8 cellular contexts compared by ENCODE assay signal in genomic region chrX:120380699-120381098, GRCh38. TPM values are rescaled to one million over a fixed set of nuclear protein-coding genes. Genes with fewer than 3 reads are reported as not detected.
DNase-seq lines count a peak whose midpoint lies in the region; ATAC-seq and TF ChIP-seq lines count a peak whose summit lies in the region.

No MANE protein-coding gene starts in this region.

- H3K4me3 Mint-ChIP-seq in CD8-positive, alpha-beta T cell = no peak overlapping the region
- no peak overlapping the region for H3K4me3 Mint-ChIP-seq in activated naive CD8-positive, alpha-beta T cell treated with anti-CD3 and anti-CD28 coated beads, Interleukin-2, amount 10 ng/mL, durations not matched to agents 7 days and 5 days

- H3K23ac ChIP-seq in mesendoderm (ENCODE audit: low read length) = no peak overlapping the region

- TF ChIP-seq CTCF in CD8-positive, alpha-beta T cell (IDR thresholded peaks at IDR 0.05) = peak; percentile 49

- no peaks in the 10 kb centered on the region for H3K27me3 Mint-ChIP-seq in CD8-positive, alpha-beta T cell (ENCODE audit: low read depth)
- H3K27me3 Mint-ChIP-seq in activated naive CD8-positive, alpha-beta T cell treated with anti-CD3 and anti-CD28 coated beads, Interleukin-2, amount 10 ng/mL, durations not matched to agents 7 days and 5 days = peaks cover 4% of the 10 kb centered on the region

- no peak overlapping the region for H4K8ac ChIP-seq in mesendoderm (ENCODE audit: low read depth, low read length)

- peak; percentile 59 for ATAC-seq in CD8-positive, alpha-beta T cell
- peak; percentile 64 for ATAC-seq in GM19351 (IDR thresholded peaks at IDR 0.05; ENCODE audit: unreplicated experiment)
- peak; percentile 73 for ATAC-seq in activated naive CD8-positive, alpha-beta T cell treated with anti-CD3 and anti-CD28 coated beads, Interleukin-2, amount 10 ng/mL, durations not matched to agents 7 days and 5 days (ENCODE audit: low read depth)
- no peak for ATAC-seq in HG02884 (IDR thresholded peaks at IDR 0.05; ENCODE audit: unreplicated experiment)
- ATAC-seq in HG02852 (IDR thresholded peaks at IDR 0.05; ENCODE audit: unreplicated experiment) = no peak

- no peaks in the 10 kb centered on the region for H3K36me3 ChIP-seq in CD8-positive, alpha-beta T cell (ENCODE audit: insufficient read depth, low read length)
- H3K36me3 ChIP-seq in mesendoderm (ENCODE audit: control insufficient read depth, insufficient read depth, low read length) = no peaks in the 10 kb centered on the region

- H3K4me3 ChIP-seq in CD8-positive, alpha-beta T cell (ENCODE audit: low read depth, low read length) = no peak overlapping the region
- no peak overlapping the region for H3K4me3 ChIP-seq in mesendoderm (ENCODE audit: low read length)

- H3K36me3 Mint-ChIP-seq in CD8-positive, alpha-beta T cell = no peaks in the 10 kb centered on the region
- H3K36me3 Mint-ChIP-seq in activated naive CD8-positive, alpha-beta T cell treated with anti-CD3 and anti-CD28 coated beads, Interleukin-2, amount 10 ng/mL, durations not matched to agents 7 days and 5 days = no peaks in the 10 kb centered on the region

- H3K56ac ChIP-seq in mesendoderm (ENCODE audit: low read length) = no peak overlapping the region

- intact Hi-C loops in CD8-positive, alpha-beta T cell (cut with DNase I, micrococcal nuclease) = loop anchor here (1.0 to 5.0 kb wide), 4 partner anchors 72 to 95 kb away; no protein-coding TSS in a partner anchor

- H3K4me1 Mint-ChIP-seq in CD8-positive, alpha-beta T cell (ENCODE audit: low read depth) = peaks cover 6% of the 10 kb centered on the region
- H3K4me1 Mint-ChIP-seq in activated naive CD8-positive, alpha-beta T cell treated with anti-CD3 and anti-CD28 coated beads, Interleukin-2, amount 10 ng/mL, durations not matched to agents 7 days and 5 days = peaks cover 7% of the 10 kb centered on the region

- H3K4ac ChIP-seq in mesendoderm (ENCODE audit: low read depth, low read length) = no peak overlapping the region

- H2BK120ac ChIP-seq in mesendoderm (ENCODE audit: low read depth, low read length) = no peak overlapping the region

- H2AK5ac ChIP-seq in mesendoderm (ENCODE audit: low read length) = no peak overlapping the region

- H2BK5ac ChIP-seq in mesendoderm (ENCODE audit: low read length) = no peak overlapping the region

- no peaks in the 10 kb centered on the region for H3K79me2 ChIP-seq in mesendoderm (ENCODE audit: control insufficient read depth, insufficient read depth, low read length)

- H3K9ac ChIP-seq in mesendoderm (ENCODE audit: low read length) = no peak overlapping the region

- no peak overlapping the region for H3K27ac Mint-ChIP-seq in CD8-positive, alpha-beta T cell
- H3K27ac Mint-ChIP-seq in activated naive CD8-positive, alpha-beta T cell treated with anti-CD3 and anti-CD28 coated beads, Interleukin-2, amount 10 ng/mL, durations not matched to agents 7 days and 5 days = no peak overlapping the region

- POLR2A ChIA-PET in CD8-positive, alpha-beta T cell (lab: Charles Lee) = no interaction called here
- POLR2A ChIA-PET in activated naive CD8-positive, alpha-beta T cell treated with anti-CD3 and anti-CD28 coated beads, Interleukin-2, amount 10 ng/mL, durations not matched to agents 7 days and 5 days (lab: Charles Lee) = no interaction called here

- no peaks in the 10 kb centered on the region for H3K4me1 ChIP-seq in CD8-positive, alpha-beta T cell (ENCODE audit: insufficient read depth, low read length)
- H3K4me1 ChIP-seq in mesendoderm (ENCODE audit: control insufficient read depth, low read depth, low read length) = peaks cover 3% of the 10 kb centered on the region

- H3K18ac ChIP-seq in mesendoderm (ENCODE audit: low read length) = no peak overlapping the region

- H4K5ac ChIP-seq in mesendoderm (ENCODE audit: low read length) = no peak overlapping the region

- no peak overlapping the region for H3K4me2 ChIP-seq in mesendoderm (ENCODE audit: low read length)

- H3K79me1 ChIP-seq in mesendoderm (ENCODE audit: low read length) = no peaks in the 10 kb centered on the region

- CTCF ChIA-PET in CD8-positive, alpha-beta T cell (lab: Charles Lee) = interaction anchor here (0.7 to 2.6 kb wide), 14 partner anchors 11 to 100 kb away, joined by 3 to 12 read pairs (median 4); partner anchors contain the start of gene LAMP2

- H3K27ac ChIP-seq in CD8-positive, alpha-beta T cell (ENCODE audit: low read depth, low read length) = no peak overlapping the region
- no peak overlapping the region for H3K27ac ChIP-seq in mesendoderm (ENCODE audit: low read depth, low read length)

- WGBS in mesendoderm (ENCODE audit: extremely low coverage, insufficient coverage, low lambda C conversion rate) = no CpG with 5 or more reads among the region's 3 CpGs

- DNase-seq in CD8-positive, alpha-beta T cell = peak in 2 of 7 experiments; percentile 11 to 18
- peak; percentile 12 for DNase-seq in NCI-H146 (lab: John Stamatoyannopoulos, UW)
- DNase-seq in activated naive CD8-positive, alpha-beta T cell treated with anti-CD3 and anti-CD28 coated beads, Interleukin-2, amount 10 ng/mL, durations not matched to agents 7 days and 5 days = no peak
- peak; percentile 80 for DNase-seq in mesendoderm
- no peak for DNase-seq in GF-D8 (lab: John Stamatoyannopoulos, UW)

- no peaks in the 10 kb centered on the region for H3K9me3 Mint-ChIP-seq in CD8-positive, alpha-beta T cell
- H3K9me3 Mint-ChIP-seq in activated naive CD8-positive, alpha-beta T cell treated with anti-CD3 and anti-CD28 coated beads, Interleukin-2, amount 10 ng/mL, durations not matched to agents 7 days and 5 days = no peaks in the 10 kb centered on the region

- H2BK15ac ChIP-seq in mesendoderm (replicated peaks; ENCODE audit: low read depth) = no peak overlapping the region

- H3K27me3 ChIP-seq in CD8-positive, alpha-beta T cell (ENCODE audit: insufficient read depth, low read length) = no peaks in the 10 kb centered on the region
- no peaks in the 10 kb centered on the region for H3K27me3 ChIP-seq in mesendoderm (ENCODE audit: insufficient read depth, low read length, poor library complexity)

- H3K9me3 ChIP-seq in CD8-positive, alpha-beta T cell (ENCODE audit: low read length) = no peaks in the 10 kb centered on the region

RNA-seq across cellular contexts. Expression of gene ATP1B4, which starts 18.8 kb away (rescaled TPM):
- not detected for total RNA-seq in CD8-positive, alpha-beta T cell
- total RNA-seq in activated naive CD8-positive, alpha-beta T cell treated with anti-CD3 and anti-CD28 coated beads, Interleukin-2, amount 10 ng/mL, durations not matched to agents 7 days and 5 days = not detected
- polyA plus RNA-seq in mesendoderm (2013, experiment 1 of 2) = not detected
- not detected for polyA plus RNA-seq in mesendoderm (2013, experiment 2 of 2)

Comparison
In these comparisons a context has a peak if more than half of its experiments do, and no peak if none do; other contexts are left out.
1. ATAC-seq: peak in CD8-positive, alpha-beta T cell (single experiment), GM19351 (single experiment) and activated naive CD8-positive, alpha-beta T cell treated with anti-CD3 and anti-CD28 coated beads, Interleukin-2, amount 10 ng/mL, durations not matched to agents 7 days and 5 days (single experiment); none in HG02884 (single experiment) and HG02852 (single experiment).
2. DNase-seq: peak in NCI-H146 (single experiment) and mesendoderm (single experiment); none in activated naive CD8-positive, alpha-beta T cell treated with anti-CD3 and anti-CD28 coated beads, Interleukin-2, amount 10 ng/mL, durations not matched to agents 7 days and 5 days (single experiment) and GF-D8 (single experiment).